ENCODE assay signal across 8 cellular contexts in the genomic region with DNA sequence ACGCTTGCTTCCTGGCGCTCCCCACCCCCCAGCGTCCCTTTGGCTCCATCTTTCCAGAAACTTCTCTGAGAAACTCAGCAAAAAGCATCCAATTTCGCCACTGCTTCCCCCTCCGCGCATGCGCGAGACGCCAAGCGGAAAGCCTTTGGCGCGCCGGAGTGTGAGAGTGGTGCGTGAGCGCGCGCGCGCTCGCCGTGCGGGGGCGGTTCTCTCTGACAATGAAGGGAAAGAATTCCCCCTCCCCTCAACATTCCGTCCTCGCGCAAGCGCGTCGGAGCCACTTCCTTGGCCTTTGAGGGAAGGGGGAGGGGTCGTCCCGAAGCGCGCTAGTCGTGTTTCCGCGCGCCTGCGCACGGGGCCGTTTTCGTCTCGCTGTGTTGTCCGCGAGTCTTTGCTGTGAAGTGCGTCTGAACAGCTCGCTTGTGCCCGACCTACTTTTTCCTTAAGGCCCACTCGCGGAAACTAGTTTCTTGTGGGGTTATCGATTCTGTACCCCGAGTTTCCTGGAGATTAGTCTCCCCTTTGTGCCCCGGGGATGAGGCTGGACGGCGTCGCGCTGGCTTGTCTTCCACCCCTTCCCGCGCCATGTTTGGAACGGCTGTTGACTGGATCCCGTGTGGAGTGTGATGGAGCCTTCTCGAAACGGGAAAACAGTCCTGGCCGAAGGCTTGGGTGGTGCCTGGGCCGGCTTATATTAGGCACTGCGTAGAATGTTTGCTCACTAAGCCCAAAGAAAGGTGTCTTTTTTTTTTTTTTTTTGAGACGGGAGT. TPM values are rescaled to one million over a fixed set of nuclear protein-coding genes. Genes with fewer than 3 reads are reported as not detected.
A peak's percentile ranks its signal among the peaks of the same experiment; 100 is the strongest.
DNase-seq lines count a peak whose midpoint lies in the region; ATAC-seq, FAIRE-seq and TF ChIP-seq lines count a peak whose summit lies in the region.

No MANE protein-coding gene starts in this region.

- H2AFZ ChIP-seq in keratinocyte (ENCODE audit: control insufficient read depth, low read length) = peak overlapping the region; percentile 99

- H3K4me3 ChIP-seq in keratinocyte (ENCODE audit: control insufficient read depth in 2 of 3, extremely low read depth in 1 of 3, insufficient read depth in 2 of 3, low read depth in 1 of 3, low read length in 3 of 3) = peak overlapping the region; percentile 63 to 95 (median 71)

- TF ChIP-seq CTCF in AG09319 (IDR thresholded peaks at IDR 0.05; ENCODE audit: low read depth, low read length) = no peak
- no peak for TF ChIP-seq CTCF in keratinocyte (optimal IDR thresholded peaks at IDR 0.05 in 1 of 3, IDR thresholded peaks at IDR 0.05 in 1 of 3, conservative IDR thresholded peaks at IDR 0.05 in 1 of 3; ENCODE audit: extremely low read depth in 1 of 3, insufficient read depth in 2 of 3, low read length in 3 of 3)

- H3K27me3 ChIP-seq in keratinocyte (ENCODE audit: control insufficient read depth, extremely low read depth, insufficient read depth, low read length) = no peaks in the 10 kb centered on the region

- no peaks in the 10 kb centered on the region for H3K79me2 ChIP-seq in keratinocyte (ENCODE audit: control insufficient read depth, insufficient read depth, low read length)

- dilution Hi-C loops in keratinocyte (cut with MboI; ENCODE audit: extremely low pct_ligation_motif_present, low sequenced_read_pairs) = no loop called here

- H3K4me1 ChIP-seq in keratinocyte (ENCODE audit: control insufficient read depth, extremely low read depth, insufficient read depth, low read length) = peaks cover 24% of the 10 kb centered on the region

- peak; percentile 34 for ATAC-seq in GM19043 (IDR thresholded peaks at IDR 0.05; ENCODE audit: low read depth, unreplicated experiment)
- peak; percentile 48 for ATAC-seq in HG03432 (IDR thresholded peaks at IDR 0.05; ENCODE audit: unreplicated experiment)

- H3K9ac ChIP-seq in keratinocyte (ENCODE audit: control insufficient read depth, extremely low read depth, insufficient read depth, low read length) = peak overlapping the region; percentile 98

- H3K36me3 ChIP-seq in keratinocyte (ENCODE audit: control insufficient read depth in 2 of 2, extremely low read depth in 1 of 2, insufficient read depth in 2 of 2, low read length in 2 of 2) = no peaks in the 10 kb centered on the region

- H3K9me3 ChIP-seq in keratinocyte (ENCODE audit: control insufficient read depth, low read depth, low read length) = no peaks in the 10 kb centered on the region

- DNase-seq in AG09319 (ENCODE audit: extremely low read depth, low read depth) (peak; percentile 99), NCI-H510A (lab: John Stamatoyannopoulos, UW) (peak; percentile 100), cerebellum (ENCODE audit: low spot score) (peak; percentile 96), keratinocyte (ENCODE audit: low read depth, low spot score) (no peak)
- DNase-seq in activated CD4-positive, alpha-beta T cell treated with anti-CD3 and anti-CD28 coated beads for 24 hours (ENCODE audit: low read depth in 2 of 2) = peak; percentile 99
- DNase-seq in stimulated activated CD4-positive, alpha-beta T cell treated with anti-CD3 and anti-CD28 coated beads, Interleukin-12 subunit alpha, Interleukin-12 subunit beta, amount 100 ng/mL, for 4 hours = peak; percentile 99

- H4K20me1 ChIP-seq in keratinocyte (ENCODE audit: control insufficient read depth, extremely low read depth, insufficient read depth, low read length) = no peaks in the 10 kb centered on the region

- FAIRE-seq in keratinocyte (lab: Jason Lieb, UNC) = peak; percentile 77

- peak overlapping the region; percentile 95 for H3K4me2 ChIP-seq in keratinocyte (ENCODE audit: control insufficient read depth, extremely low read depth, insufficient read depth, low read depth, low read length)

- no peaks in the 10 kb centered on the region for H3K9me1 ChIP-seq in keratinocyte (ENCODE audit: control insufficient read depth, extremely low read depth, insufficient read depth, low read length)

- peak overlapping the region; percentile 97 for H3K27ac ChIP-seq in keratinocyte (ENCODE audit: control insufficient read depth, insufficient read depth, low read length)

RNA-seq across cellular contexts. Expression of gene SPEN, which starts 11.6 kb away (rescaled TPM):
- total RNA-seq in cerebellum = 69.0 TPM
- polyA plus RNA-seq in keratinocyte = 4.9 to 9.1 TPM (median 8.9 TPM) in 3 replicates
- 22.5 TPM for polyA plus RNA-seq in keratinocyte (2011; ENCODE audit: low read depth)
- polyA plus RNA-seq in keratinocyte (2011; cell fraction: cytosol; rRNA removed) = 6.3 and 6.9 TPM in 2 replicates
- 46.7 and 46.9 TPM in 2 replicates for polyA plus RNA-seq in keratinocyte (2011; cell fraction: nucleus; rRNA removed)
- 25.0 and 35.6 TPM in 2 replicates for polyA plus RNA-seq in keratinocyte (2012; ENCODE audit: low replicate concordance)
- polyA minus RNA-seq in keratinocyte = 18.8 to 84.5 TPM (median 42.0 TPM) in 3 replicates
- polyA minus RNA-seq in keratinocyte (2011; cell fraction: cytosol; rRNA and poly(A)+ RNA removed) = 6.7 TPM
- 30.5 and 60.2 TPM in 2 replicates for polyA minus RNA-seq in keratinocyte (2011; cell fraction: nucleus; rRNA and poly(A)+ RNA removed)

RNA-seq across cellular contexts. Expression of gene UQCRHL, which starts 28.5 kb away (rescaled TPM):
- total RNA-seq in cerebellum = 2.6 TPM
- 2.6 to 14.0 TPM (median 4.6 TPM) in 3 replicates for polyA plus RNA-seq in keratinocyte
- polyA plus RNA-seq in keratinocyte (2011; ENCODE audit: low read depth) = 2.5 TPM
- polyA plus RNA-seq in keratinocyte (2011; cell fraction: cytosol; rRNA removed) = 6.8 and 8.4 TPM in 2 replicates
- polyA plus RNA-seq in keratinocyte (2011; cell fraction: nucleus; rRNA removed) = 2.1 TPM in 2 replicates
- 2.6 and 4.3 TPM in 2 replicates for polyA plus RNA-seq in keratinocyte (2012; ENCODE audit: low replicate concordance)
- polyA minus RNA-seq in keratinocyte = 0.23 to 0.77 TPM in 2 of 3 replicates, not detected in the other
- 8.2 TPM for polyA minus RNA-seq in keratinocyte (2011; cell fraction: cytosol; rRNA and poly(A)+ RNA removed)
- 0.21 TPM in 1 of 2 replicates, not detected in the other for polyA minus RNA-seq in keratinocyte (2011; cell fraction: nucleus; rRNA and poly(A)+ RNA removed)
